Comparison of ENCODE assay signal across 1 cellular context in genomic region chr12:30784508-30784907, GRCh38.
TF ChIP-seq lines count a peak whose summit lies in the region.

No MANE protein-coding gene starts in this region.

TF ChIP-seq in K562, 482 proteins besides CTCF, POLR2A, EP300 and RAD21:
- TF ChIP-seq AFF1 (IDR thresholded peaks at IDR 0.05; ENCODE audit: low read depth in 1 of 2, partially characterized antibody in 2 of 2), result peak in 1 of 2 experiments; percentile 94
- peak; percentile 99 for TF ChIP-seq HLTF (IDR thresholded peaks at IDR 0.05)
- peak; percentile 77 for TF ChIP-seq CBX5 (IDR thresholded peaks at IDR 0.05; ENCODE audit: borderline replicate concordance, low read depth)
- TF ChIP-seq SNAPC5 (CRISPR knock-in tag; IDR thresholded peaks at IDR 0.05), result no peak
- peak; percentile 55; the same call in 1 of the 2 replicates for TF ChIP-seq ZNF280B (CRISPR knock-in tag; IDR thresholded peaks at IDR 0.05)
- peak; percentile 69 for TF ChIP-seq ZNF280A (IDR thresholded peaks at IDR 0.05; ENCODE audit: low read depth, partially characterized antibody)
- TF ChIP-seq CBFA2T2 (conservative IDR thresholded peaks at IDR 0.05), result no peak
- TF ChIP-seq ZFP1 (CRISPR knock-in tag; IDR thresholded peaks at IDR 0.05), result no peak
- TF ChIP-seq TRIM28 (IDR thresholded peaks at IDR 0.05), result peak; percentile 90
- peak in 1 of 2 experiments; percentile 92; a peak in 2 of 3 replicates for TF ChIP-seq CBX3 (IDR thresholded peaks at IDR 0.05; ENCODE audit: borderline replicate concordance in 1 of 2, low read length in 2 of 2)
- TF ChIP-seq TRIM24 (IDR thresholded peaks at IDR 0.05), result peak in 1 of 2 experiments; percentile 54; a peak in 1 of 4 replicates
